Comparison of ENCODE assay signal across 8 cellular contexts in the genomic region with DNA sequence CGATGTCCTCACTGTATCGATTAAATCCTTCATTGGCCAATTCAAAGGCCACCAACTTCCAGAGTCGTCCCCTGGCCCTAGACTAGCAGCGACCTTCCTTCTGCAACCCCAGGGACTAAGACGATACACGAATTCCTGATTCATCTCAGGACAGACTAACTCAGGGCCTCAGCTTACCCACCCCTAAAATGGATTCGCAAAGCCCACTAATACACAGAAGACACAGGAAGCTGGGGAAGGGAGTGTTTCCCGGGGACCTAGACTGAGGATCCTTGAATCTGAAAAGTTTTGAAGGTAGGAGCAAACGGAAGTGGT. TPM values are rescaled to one million over a fixed set of nuclear protein-coding genes. Genes with fewer than 3 reads are reported as not detected.
DNase-seq lines count a peak whose midpoint lies in the region; ATAC-seq and TF ChIP-seq lines count a peak whose summit lies in the region.

No MANE protein-coding gene starts in this region.

- peaks cover 38% of the 10 kb centered on the region for H3K4me1 Mint-ChIP-seq in activated naive CD4-positive, alpha-beta T cell treated with anti-CD3 and anti-CD28 coated beads for 36 hours (ENCODE audit: low read depth)

- H3K9me3 ChIP-seq in liver (ENCODE audit: control insufficient read depth in 4 of 4, low read length in 3 of 4), result no peaks in the 10 kb centered on the region
- no peaks in the 10 kb centered on the region for H3K9me3 ChIP-seq in upper lobe of left lung

- H3K9me3 Mint-ChIP-seq in activated naive CD4-positive, alpha-beta T cell treated with anti-CD3 and anti-CD28 coated beads for 36 hours, result no peaks in the 10 kb centered on the region

- H3K36me3 ChIP-seq in liver (ENCODE audit: control insufficient read depth in 4 of 4, insufficient read depth in 3 of 4, low read depth in 1 of 4, low read length in 3 of 4) (peaks cover 7 to 17% (median 13%) of the 10 kb centered on the region in 4 donors), upper lobe of left lung (peaks cover 6 to 23% (median 17%) of the 10 kb centered on the region in 4 donors)

- DNase-seq in activated naive CD4-positive, alpha-beta T cell treated with anti-CD3 and anti-CD28 coated beads for 36 hours, result no peak
- no peak for DNase-seq in activated naive CD4-positive, alpha-beta T cell (lab: John Stamatoyannopoulos, UW)
- DNase-seq in upper lobe of left lung (no peak), NCI-H345 treated with DMSO at 0.1 percent for 48 hours (lab: John Stamatoyannopoulos, UW; ENCODE audit: unreplicated experiment) (no peak), NCI-H510A (lab: John Stamatoyannopoulos, UW) (no peak), GM03348 (ENCODE audit: low spot score) (no peak)

- peak overlapping the region; percentile 76 to 97 for H3K9ac ChIP-seq in liver (ENCODE audit: low read depth in 1 of 2, low read length in 2 of 2)

- peak overlapping the region; percentile 87 for H3K4me3 Mint-ChIP-seq in activated naive CD4-positive, alpha-beta T cell treated with anti-CD3 and anti-CD28 coated beads for 36 hours

- no peak for TF ChIP-seq RAD21 in liver (IDR thresholded peaks at IDR 0.05)

- peak overlapping the region; percentile 77 for H3K27ac Mint-ChIP-seq in activated naive CD4-positive, alpha-beta T cell treated with anti-CD3 and anti-CD28 coated beads for 36 hours

- 1% methylated on average over 9 of the region's 9 CpGs for WGBS in liver
- 1 to 2% methylated on average over 9 of the region's 9 CpGs for WGBS in upper lobe of left lung, 2 donors

- H3K4me3 ChIP-seq in liver (ENCODE audit: low read depth in 1 of 3, low read length in 3 of 3), result peak overlapping the region; percentile 70 to 98 (median 95)
- H3K4me3 ChIP-seq in upper lobe of left lung, result peak overlapping the region; percentile 61 to 90 (median 72)

- no peak for ATAC-seq in upper lobe of left lung (ENCODE audit: low FRiP score in 2 of 2)

- no peaks in the 10 kb centered on the region for H3K27me3 Mint-ChIP-seq in activated naive CD4-positive, alpha-beta T cell treated with anti-CD3 and anti-CD28 coated beads for 36 hours (ENCODE audit: low read depth)

- H3K27ac ChIP-seq in angular gyrus (ENCODE audit: low read depth, low read length), result peak overlapping the region; percentile 93
- H3K27ac ChIP-seq in liver (ENCODE audit: low read depth in 1 of 2, low read length in 2 of 2), result peak overlapping the region; percentile 86 to 92
- H3K27ac ChIP-seq in upper lobe of left lung, result peak overlapping the region; percentile 87 to 98 (median 94)

- no peaks in the 10 kb centered on the region for H3K27me3 ChIP-seq in liver (ENCODE audit: control insufficient read depth in 4 of 4, insufficient read depth in 4 of 4, low read length in 3 of 4)
- H3K27me3 ChIP-seq in upper lobe of left lung, result no peaks in the 10 kb centered on the region

- intact Hi-C loops in activated naive CD4-positive, alpha-beta T cell treated with anti-CD3 and anti-CD28 coated beads for 36 hours (cut with micrococcal nuclease), result loop anchor here (2.0 kb wide), 3 partner anchors 62 to 174 kb away; partner anchors contain the start of genes RNF121 and XNDC1N

- TF ChIP-seq EP300 in upper lobe of left lung (IDR thresholded peaks at IDR 0.05), result no peak

- TF ChIP-seq POLR2A in upper lobe of left lung (IDR thresholded peaks at IDR 0.05), result no peak

- TF ChIP-seq CTCF in liver (IDR thresholded peaks at IDR 0.05; ENCODE audit: low read depth, low read length, missing input control) (no peak), upper lobe of left lung (IDR thresholded peaks at IDR 0.05) (no peak)

- H3K36me3 Mint-ChIP-seq in activated naive CD4-positive, alpha-beta T cell treated with anti-CD3 and anti-CD28 coated beads for 36 hours (ENCODE audit: low read depth), result peaks cover 13% of the 10 kb centered on the region

- peaks cover 5 to 36% (median 29%) of the 10 kb centered on the region in 4 donors for H3K4me1 ChIP-seq in liver (ENCODE audit: control insufficient read depth in 4 of 4, insufficient read depth in 4 of 4, low read length in 3 of 4)
- H3K4me1 ChIP-seq in upper lobe of left lung, result peaks cover 35 to 40% (median 35%) of the 10 kb centered on the region in 4 donors

- CTCF ChIA-PET in activated naive CD4-positive, alpha-beta T cell treated with anti-CD3 and anti-CD28 coated beads for 36 hours (lab: Charles Lee), result interaction anchor here (0.6 to 4.5 kb wide), 3 partner anchors 11 to 175 kb away, joined by 3 to 38 read pairs (median 8); partner anchors contain the start of gene XNDC1N

TF ChIP-seq in liver, 16 proteins besides CTCF, POLR2A, EP300 and RAD21:
- TF ChIP-seq, protein P1, sequence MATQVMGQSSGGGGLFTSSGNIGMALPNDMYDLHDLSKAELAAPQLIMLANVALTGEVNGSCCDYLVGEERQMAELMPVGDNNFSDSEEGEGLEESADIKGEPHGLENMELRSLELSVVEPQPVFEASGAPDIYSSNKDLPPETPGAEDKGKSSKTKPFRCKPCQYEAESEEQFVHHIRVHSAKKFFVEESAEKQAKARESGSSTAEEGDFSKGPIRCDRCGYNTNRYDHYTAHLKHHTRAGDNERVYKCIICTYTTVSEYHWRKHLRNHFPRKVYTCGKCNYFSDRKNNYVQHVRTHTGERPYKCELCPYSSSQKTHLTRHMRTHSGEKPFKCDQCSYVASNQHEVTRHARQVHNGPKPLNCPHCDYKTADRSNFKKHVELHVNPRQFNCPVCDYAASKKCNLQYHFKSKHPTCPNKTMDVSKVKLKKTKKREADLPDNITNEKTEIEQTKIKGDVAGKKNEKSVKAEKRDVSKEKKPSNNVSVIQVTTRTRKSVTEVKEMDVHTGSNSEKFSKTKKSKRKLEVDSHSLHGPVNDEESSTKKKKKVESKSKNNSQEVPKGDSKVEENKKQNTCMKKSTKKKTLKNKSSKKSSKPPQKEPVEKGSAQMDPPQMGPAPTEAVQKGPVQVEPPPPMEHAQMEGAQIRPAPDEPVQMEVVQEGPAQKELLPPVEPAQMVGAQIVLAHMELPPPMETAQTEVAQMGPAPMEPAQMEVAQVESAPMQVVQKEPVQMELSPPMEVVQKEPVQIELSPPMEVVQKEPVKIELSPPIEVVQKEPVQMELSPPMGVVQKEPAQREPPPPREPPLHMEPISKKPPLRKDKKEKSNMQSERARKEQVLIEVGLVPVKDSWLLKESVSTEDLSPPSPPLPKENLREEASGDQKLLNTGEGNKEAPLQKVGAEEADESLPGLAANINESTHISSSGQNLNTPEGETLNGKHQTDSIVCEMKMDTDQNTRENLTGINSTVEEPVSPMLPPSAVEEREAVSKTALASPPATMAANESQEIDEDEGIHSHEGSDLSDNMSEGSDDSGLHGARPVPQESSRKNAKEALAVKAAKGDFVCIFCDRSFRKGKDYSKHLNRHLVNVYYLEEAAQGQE (IDR thresholded peaks at IDR 0.05), result no peak
- TF ChIP-seq FOXA2 (IDR thresholded peaks at IDR 0.05) (no peak), FOXA1 (IDR thresholded peaks at IDR 0.05) (no peak), HNF4A (conservative IDR thresholded peaks at IDR 0.05) (no peak), SP1 (IDR thresholded peaks at IDR 0.05) (no peak), YY1 (IDR thresholded peaks at IDR 0.05) (no peak), TAF1 (conservative IDR thresholded peaks at IDR 0.05) (no peak), ATF3 (IDR thresholded peaks at IDR 0.05) (no peak), EGR1 (IDR thresholded peaks at IDR 0.05; ENCODE audit: low read depth in 2 of 2) (no peak)
- TF ChIP-seq, protein P2, sequence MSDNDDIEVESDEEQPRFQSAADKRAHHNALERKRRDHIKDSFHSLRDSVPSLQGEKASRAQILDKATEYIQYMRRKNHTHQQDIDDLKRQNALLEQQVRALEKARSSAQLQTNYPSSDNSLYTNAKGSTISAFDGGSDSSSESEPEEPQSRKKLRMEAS (IDR thresholded peaks at IDR 0.05), result no peak
TF ChIP-seq in liver: peak in this region for 0.

RNA-seq across cellular contexts. Expression of gene LAMTOR1, which starts 0.5 kb away (rescaled TPM):
- total RNA-seq in activated naive CD4-positive, alpha-beta T cell treated with anti-CD3 and anti-CD28 coated beads for 36 hours, result 10 to 100 TPM; 39.1 to 41.8 TPM
- total RNA-seq in liver (10 to 100 TPM; 30.5 to 47.2 TPM), upper lobe of left lung (100 to 1,000 TPM in 4 of 6 donors, 10 to 100 TPM in 2; 86.0 to 162 (median 114) TPM)
- polyA plus RNA-seq in liver, result 10 to 100 TPM; 70.1 to 74.0 TPM

RNA-seq across cellular contexts. Expression of gene TOMT, which starts 3.1 kb away (rescaled TPM):
- not detected for total RNA-seq in activated naive CD4-positive, alpha-beta T cell treated with anti-CD3 and anti-CD28 coated beads for 36 hours
- under 1 TPM in 1 of 2 donors, not detected in 1; 0.33 TPM for total RNA-seq in liver
- polyA plus RNA-seq in liver, result not detected
- total RNA-seq in upper lobe of left lung, result under 1 TPM in 1 of 6 donors, not detected in 5; 0.30 TPM

RNA-seq across cellular contexts. Expression of gene ANAPC15, which starts 9.9 kb away (rescaled TPM):
- total RNA-seq in activated naive CD4-positive, alpha-beta T cell treated with anti-CD3 and anti-CD28 coated beads for 36 hours, result 10 to 100 TPM; 69.1 to 70.3 TPM
- total RNA-seq in liver (10 to 100 TPM in 1 of 2 donors, 1 to 10 TPM in 1; 8.4 to 10.4 TPM), upper lobe of left lung (10 to 100 TPM; 12.8 to 39.1 (median 29.5) TPM)
- polyA plus RNA-seq in liver, result 10 to 100 TPM; 19.6 to 22.4 TPM

RNA-seq across cellular contexts. Expression of gene LRRC51, which starts 21.9 kb away (rescaled TPM):
- 1 to 10 TPM; 6.8 to 8.3 TPM for total RNA-seq in activated naive CD4-positive, alpha-beta T cell treated with anti-CD3 and anti-CD28 coated beads for 36 hours
- total RNA-seq in liver (1 to 10 TPM; 1.9 to 3.4 TPM), upper lobe of left lung (10 to 100 TPM in 3 of 6 donors, 1 to 10 TPM in 3; 5.3 to 19.2 (median 10.3) TPM)
- 1 to 10 TPM; 2.9 to 3.7 TPM for polyA plus RNA-seq in liver

RNA-seq across cellular contexts. Expression of gene NUMA1, which starts 22.2 kb away (rescaled TPM):
- 100 to 1,000 TPM; 189 to 194 TPM for total RNA-seq in activated naive CD4-positive, alpha-beta T cell treated with anti-CD3 and anti-CD28 coated beads for 36 hours
- total RNA-seq in liver, result 10 to 100 TPM; 55.1 to 93.2 TPM
- polyA plus RNA-seq in liver, result 10 to 100 TPM; 19.5 to 29.2 TPM
- total RNA-seq in upper lobe of left lung, result 100 to 1,000 TPM; 185 to 666 (median 241) TPM
